In genomic region chrX:130974323-130974722, GRCh38 we compare ENCODE assay signal across 26 cellular contexts.
DNase-seq lines count a peak whose midpoint lies in the region; ATAC-seq and TF ChIP-seq lines count a peak whose summit lies in the region.
"Had no signal": no experiment of that assay in that cellular context is flagged by ENCODE, and none has a peak within 500 bp of the region (broad histone marks: within the 10 kb centered on the region; RNA-seq: fewer than 3 reads in every experiment).

No MANE protein-coding gene starts in this region.

- H3K4me2 ChIP-seq in PC-3 (ENCODE audit: low read length) (no peak overlapping the region), mesenchymal stem cell (ENCODE audit: low read length, poor library complexity, severe bottlenecking) (no peak overlapping the region)

- H3K9me3 Mint-ChIP-seq in stimulated activated naive CD8-positive, alpha-beta T cell treated with anti-CD3 and anti-CD28 coated beads, Interleukin-15, amount 100 ng/mL, for 72 hours, result no peaks in the 10 kb centered on the region
- H3K9me3 Mint-ChIP-seq: brain; CD8-positive, alpha-beta T cell; nephron had no signal

- TF ChIP-seq CTCF in PC-3 (conservative IDR thresholded peaks at IDR 0.05; ENCODE audit: low read depth, low read length), result no peak
- no peak for TF ChIP-seq CTCF in choroid plexus epithelial cell (conservative IDR thresholded peaks at IDR 0.05; ENCODE audit: low read depth, low read length)

- no peak overlapping the region for H2BK120ac ChIP-seq in mesenchymal stem cell (ENCODE audit: low read depth, low read length)

- H4K91ac ChIP-seq in mesenchymal stem cell (ENCODE audit: low read length), result no peak overlapping the region

- no peak overlapping the region for H3K4ac ChIP-seq in mesenchymal stem cell (ENCODE audit: low read depth in 1 of 2, low read length in 2 of 2)

- DNase-seq in EH (ENCODE audit: low read depth) (peak; percentile 8), PC-3 (peak; percentile 52), choroid plexus epithelial cell (ENCODE audit: low read depth) (peak; percentile 44), mesenchymal stem cell (peak; percentile 18), SKM-1 (lab: John Stamatoyannopoulos, UW; ENCODE audit: unreplicated experiment) (no peak), left colon (no peak), NCI-H510A (lab: John Stamatoyannopoulos, UW) (no peak)
- DNase-seq in stimulated activated naive CD8-positive, alpha-beta T cell treated with anti-CD3 and anti-CD28 coated beads, Interleukin-15, amount 100 ng/mL, for 72 hours, result no peak
- DNase-seq: activated naive CD4-positive, alpha-beta T cell treated with anti-CD3 and anti-CD28 coated beads, Interleukin-2, amount 50 U/mL, for 16 hours; activated T-cell treated with anti-CD3 and anti-CD28 coated beads, Interleukin-2, amount 50 U/mL, for 48 hours; CD8-positive, alpha-beta T cell; cortex of kidney; left cardiac atrium; midbrain; NCI-H1092; NCI-H1930; posterior cingulate gyrus; RPMI8226; stimulated activated CD4-positive, alpha-beta T cell treated with anti-CD3 and anti-CD28 coated beads, Interleukin-4, amount 100 ng/mL, for 1 hour; stimulated activated naive CD8-positive, alpha-beta T cell treated with anti-CD3 and anti-CD28 coated beads, Interleukin-15, Interleukin-2, amounts not matched to agents 100 U/mL and 50 U/mL, for 24 hours had no signal

- ATAC-seq in PC-3, result no peak
- ATAC-seq in left colon, result no peak
- ATAC-seq in stimulated activated naive CD8-positive, alpha-beta T cell treated with anti-CD3 and anti-CD28 coated beads, Interleukin-15, amount 100 ng/mL, for 72 hours, result no peak
- ATAC-seq: activated CD4-positive, CD25-positive, alpha-beta regulatory T cell treated with anti-CD3 and anti-CD28 coated beads, Interleukin-2, amount 50 U/mL, for 24 hours; CD8-positive, alpha-beta T cell; gastroesophageal sphincter; left cardiac atrium; stimulated activated naive CD8-positive, alpha-beta T cell treated with anti-CD3 and anti-CD28 coated beads, Interleukin-15, Interleukin-2, amounts not matched to agents 100 U/mL and 50 U/mL, for 24 hours had no signal

- H2AFZ ChIP-seq in PC-3 (ENCODE audit: low read length), result no peak overlapping the region
- H2AFZ ChIP-seq in mesenchymal stem cell (ENCODE audit: low read depth, low read length), result no peak overlapping the region

- H3K14ac ChIP-seq in mesenchymal stem cell (ENCODE audit: low read length in 2 of 2), result no peak overlapping the region

- no peak overlapping the region for H3K4me3 Mint-ChIP-seq in stimulated activated naive CD8-positive, alpha-beta T cell treated with anti-CD3 and anti-CD28 coated beads, Interleukin-15, amount 100 ng/mL, for 72 hours
- H3K4me3 Mint-ChIP-seq: brain; CD8-positive, alpha-beta T cell; nephron had no signal

- no peaks in the 10 kb centered on the region; the same call in 1 of the 2 replicates for H3K27me3 ChIP-seq in PC-3 (ENCODE audit: low read length)
- H3K27me3 ChIP-seq in mesenchymal stem cell (ENCODE audit: control insufficient read depth in 1 of 2, insufficient read depth in 1 of 2, low read length in 2 of 2), result peaks cover 0 to 20% of the 10 kb centered on the region in 2 experiments
- H3K27me3 ChIP-seq: gastroesophageal sphincter had no signal

- H3K36me3 ChIP-seq in PC-3 (ENCODE audit: low read depth, low read length), result no peaks in the 10 kb centered on the region
- no peaks in the 10 kb centered on the region for H3K36me3 ChIP-seq in mesenchymal stem cell (ENCODE audit: control insufficient read depth in 1 of 2, insufficient read depth in 2 of 2, low read depth in 1 of 2, low read length in 2 of 2)
- H3K36me3 ChIP-seq: gastroesophageal sphincter, tibial nerve had no signal

- H3K23ac ChIP-seq in mesenchymal stem cell (ENCODE audit: low read length in 2 of 2), result no peak overlapping the region

- 0% methylated on average over 1 of the region's 1 CpG for WGBS in mesenchymal stem cell

- H3K4me3 ChIP-seq in PC-3 (ENCODE audit: low read length) (no peak overlapping the region), choroid plexus epithelial cell (ENCODE audit: low read depth, low read length) (no peak overlapping the region), mesenchymal stem cell (ENCODE audit: insufficient read depth in 1 of 2, low read depth in 1 of 2, low read length in 2 of 2) (no peak overlapping the region)
- H3K4me3 ChIP-seq: gastroesophageal sphincter, SK-N-MC, tibial nerve had no signal

- no peak overlapping the region for H3K27ac ChIP-seq in PC-3 (ENCODE audit: low read length)
- no peak overlapping the region for H3K27ac ChIP-seq in mesenchymal stem cell (ENCODE audit: low read length, poor library complexity, severe bottlenecking)
- H3K27ac ChIP-seq: gastroesophageal sphincter, SK-N-MC, tibial nerve had no signal

- H3K4me1 Mint-ChIP-seq in stimulated activated naive CD8-positive, alpha-beta T cell treated with anti-CD3 and anti-CD28 coated beads, Interleukin-15, amount 100 ng/mL, for 72 hours, result no peaks in the 10 kb centered on the region
- H3K4me1 Mint-ChIP-seq: brain, nephron had no signal

- H4K8ac ChIP-seq in mesenchymal stem cell (ENCODE audit: low read length), result no peak overlapping the region

- H3K9me3 ChIP-seq in PC-3 (ENCODE audit: low read length) (no peaks in the 10 kb centered on the region), mesenchymal stem cell (ENCODE audit: control insufficient read depth, low read length) (no peaks in the 10 kb centered on the region)
- H3K9me3 ChIP-seq: gastroesophageal sphincter, tibial nerve had no signal

- no peaks in the 10 kb centered on the region for H3F3A ChIP-seq in PC-3 (ENCODE audit: low read length, unreplicated experiment)

- no peaks in the 10 kb centered on the region for H3K79me1 ChIP-seq in mesenchymal stem cell (replicated peaks; ENCODE audit: low read length, poor library complexity, severe bottlenecking)

- H2BK15ac ChIP-seq in mesenchymal stem cell (ENCODE audit: low read depth, poor library complexity, severe bottlenecking), result no peak overlapping the region

- no peak overlapping the region for H2BK12ac ChIP-seq in mesenchymal stem cell (ENCODE audit: low read length in 2 of 2)

- peaks cover 5% of the 10 kb centered on the region; the same call in 1 of the 2 replicates for H3K4me1 ChIP-seq in PC-3 (ENCODE audit: insufficient read depth, low read length)
- H3K4me1 ChIP-seq in mesenchymal stem cell (ENCODE audit: control insufficient read depth, insufficient read depth, low read depth, low read length), result no peaks in the 10 kb centered on the region
- H3K4me1 ChIP-seq: gastroesophageal sphincter, tibial nerve had no signal

- CTCF ChIA-PET in PC-3 (lab: Charles Lee), result interaction anchor here (0.7 kb wide), 1 partner anchor 541 kb away, joined by 3 read pairs; no protein-coding TSS in a partner anchor

- no peaks in the 10 kb centered on the region for H3K27me3 Mint-ChIP-seq in stimulated activated naive CD8-positive, alpha-beta T cell treated with anti-CD3 and anti-CD28 coated beads, Interleukin-15, amount 100 ng/mL, for 72 hours

- H4K20me1 ChIP-seq in PC-3 (ENCODE audit: low read length), result no peaks in the 10 kb centered on the region

- no peak overlapping the region for H2AK5ac ChIP-seq in mesenchymal stem cell (ENCODE audit: low read length, severe bottlenecking)

- intact Hi-C loops in PC-3 (cut with micrococcal nuclease), result no loop called here
- intact Hi-C loops in left colon (cut with DNase I, micrococcal nuclease), result no loop called here

- H3K9ac ChIP-seq in PC-3 (ENCODE audit: low read length), result no peak overlapping the region
- H3K9ac ChIP-seq in mesenchymal stem cell (ENCODE audit: low read length), result no peak overlapping the region

- no peaks in the 10 kb centered on the region for H3K9me2 ChIP-seq in PC-3 (replicated peaks; ENCODE audit: low read length)

- no TSS peak for BruUV-seq in PC-3 (replicated peaks; lab: Mats Ljungman, UMichigan)

- no peak overlapping the region for H3K18ac ChIP-seq in mesenchymal stem cell (ENCODE audit: low read depth in 1 of 2, low read length in 2 of 2)

- H2BK5ac ChIP-seq in mesenchymal stem cell (ENCODE audit: low read depth, low read length, poor library complexity, severe bottlenecking), result no peak overlapping the region

- H3K79me2 ChIP-seq in PC-3 (ENCODE audit: low read length), result no peaks in the 10 kb centered on the region

- H3K27ac Mint-ChIP-seq in stimulated activated naive CD8-positive, alpha-beta T cell treated with anti-CD3 and anti-CD28 coated beads, Interleukin-15, amount 100 ng/mL, for 72 hours, result peak overlapping the region in 1 of 2 donors; percentile 33
- H3K27ac Mint-ChIP-seq: brain; CD8-positive, alpha-beta T cell; nephron had no signal

- POLR2A ChIA-PET in PC-3 (lab: Charles Lee; ENCODE audit: unreplicated experiment), result no interaction called here

Comparison
In these comparisons a context has a peak if more than half of its experiments do, and no peak if none do; other contexts are left out.
1. DNase-seq: peak in EH (single experiment), PC-3 (single experiment), choroid plexus epithelial cell (single experiment) and mesenchymal stem cell (single experiment); none in SKM-1 (single experiment), left colon (0 of 2), NCI-H510A (single experiment) and stimulated activated naive CD8-positive, alpha-beta T cell treated with anti-CD3 and anti-CD28 coated beads, Interleukin-15, amount 100 ng/mL, for 72 hours (0 of 2).